ENCODE assay signal across 15 cellular contexts in the genomic region with DNA sequence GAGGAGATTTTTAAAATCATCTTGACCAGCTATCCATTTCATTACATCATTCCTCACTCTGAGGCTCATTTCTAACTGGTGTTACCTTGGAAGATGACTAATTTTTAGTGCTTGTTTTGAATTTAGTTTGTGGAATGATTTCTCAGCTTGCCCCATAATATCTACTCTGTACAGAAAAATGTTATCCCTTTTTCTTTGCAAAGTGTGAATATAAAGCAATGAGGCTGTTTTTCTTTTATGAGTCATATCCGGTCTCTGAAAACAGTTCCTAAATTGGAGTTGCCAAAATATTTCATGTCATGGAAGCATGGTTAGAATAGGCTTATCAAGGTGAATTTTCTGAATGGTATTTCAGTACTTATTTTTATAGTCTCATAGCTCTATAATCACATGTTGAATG. TPM values are rescaled to one million over a fixed set of nuclear protein-coding genes. Genes with fewer than 3 reads are reported as not detected.
DNase-seq lines count a peak whose midpoint lies in the region; ATAC-seq, FAIRE-seq and TF ChIP-seq lines count a peak whose summit lies in the region.
"Had no signal": no experiment of that assay in that cellular context is flagged by ENCODE, and none has a peak within 500 bp of the region (broad histone marks: within the 10 kb centered on the region; RNA-seq: fewer than 3 reads in every experiment).

No MANE protein-coding gene starts in this region.

- DNase-seq in H4 (ENCODE audit: low spot score) (peak; percentile 3), RWPE1 (ENCODE audit: low spot score) (peak; percentile 22), bronchial epithelial cell (ENCODE audit: low read depth) (peak; percentile 15), SIG-M5 (lab: John Stamatoyannopoulos, UW) (no peak)
- DNase-seq in stimulated activated CD4-positive, alpha-beta T cell treated with anti-CD3 and anti-CD28 coated beads, Interleukin-2, amount 100 ng/mL, for 48 hours: no peak
- DNase-seq: BE2C; CD8-positive, alpha-beta T cell; H7; NCI-H1105; NCI-H187; NCI-H446; SHP77 treated with DMSO at 0.1 percent for 48 hours had no signal

- CTCF ChIA-PET in RWPE1 (lab: Yijun Ruan, JAX): no interaction called here

- no peaks in the 10 kb centered on the region for H3K27me3 ChIP-seq in bronchial epithelial cell (ENCODE audit: control insufficient read depth, insufficient read depth, low read length)
- H3K27me3 ChIP-seq: BE2C had no signal

- H3K27ac ChIP-seq in RWPE1 (no peak overlapping the region), temporal lobe (ENCODE audit: low read depth, low read length) (peak overlapping the region; percentile 61)

- TF ChIP-seq CTCF in RWPE1 (conservative IDR thresholded peaks at IDR 0.05; ENCODE audit: low read depth) (no peak), bronchial epithelial cell (IDR thresholded peaks at IDR 0.05; ENCODE audit: insufficient read depth, low read length, severe bottlenecking) (no peak)

- no peak for FAIRE-seq in bronchial epithelial cell (lab: Jason Lieb, UNC)
- FAIRE-seq: HTR-8/SVneo had no signal

- no peak for ATAC-seq in HG03442 (IDR thresholded peaks at IDR 0.05; ENCODE audit: unreplicated experiment)
- ATAC-seq: CD8-positive, alpha-beta T cell had no signal

- H3K4me3 ChIP-seq in bronchial epithelial cell (ENCODE audit: low read depth, low read length): no peak overlapping the region

- H3K36me3 ChIP-seq in bronchial epithelial cell (ENCODE audit: control insufficient read depth, insufficient read depth, low read length): no peaks in the 10 kb centered on the region
- H3K36me3 ChIP-seq: BE2C had no signal

- POLR2A ChIA-PET in RWPE1 (lab: Yijun Ruan, JAX; ENCODE audit: low non-redundant PET): no interaction called here

RNA-seq across cellular contexts. Expression of a gene that starts 43.8 kb away (rescaled TPM):
- 0.02 TPM in 1 of 2 replicates, not detected in the other for total RNA-seq in H4 (2014; rRNA removed; shearing (Covaris generic))
- total RNA-seq in bronchial epithelial cell: under 0.01 TPM in 1 of 2 replicates, not detected in the other
- total RNA-seq in temporal lobe: 107 TPM
- total RNA-seq: CD8-positive, alpha-beta T cell had no signal

Comparison
In these comparisons a context has a peak if more than half of its experiments do, and no peak if none do; other contexts are left out.
1. DNase-seq: peak in H4 (single experiment), RWPE1 (single experiment) and bronchial epithelial cell (single experiment); none in stimulated activated CD4-positive, alpha-beta T cell treated with anti-CD3 and anti-CD28 coated beads, Interleukin-2, amount 100 ng/mL, for 48 hours (0 of 2) and SIG-M5 (single experiment).
2. RNA of a gene that starts 43.8 kb away (total RNA-seq): 107 TPM in temporal lobe (single experiment); 0.02 TPM in H4 and under 0.01 TPM in bronchial epithelial cell; every median in the first group is over 100 times any median in the second.